29 cellular contexts compared by ENCODE assay signal in genomic region chr17:80458016-80458415, GRCh38. TPM values are rescaled to one million over a fixed set of nuclear protein-coding genes. Genes with fewer than 3 reads are reported as not detected.
"Had no signal": no experiment of that assay in that cellular context is flagged by ENCODE, and none has a peak within 500 bp of the region (broad histone marks: within the 10 kb centered on the region; RNA-seq: fewer than 3 reads in every experiment).

No MANE protein-coding gene starts in this region.

- H3K4me3 Mint-ChIP-seq: activated CD4-positive, alpha-beta memory T cell treated with anti-CD3 and anti-CD28 coated beads, Interleukin-2, amount 10 ng/mL, durations not matched to agents 7 days and 5 days; activated naive CD4-positive, alpha-beta T cell treated with anti-CD3 and anti-CD28 coated beads, Interleukin-2, amount 50 U/mL, for 24 hours; activated T-cell treated with anti-CD3 and anti-CD28 coated beads, Interleukin-2, amount 50 U/mL, for 72 hours; effector memory CD8-positive, alpha-beta T cell; stimulated activated memory B cell treated with anti-CD40 and anti-IgM and Interleukin-4, amounts not matched to agents 10 μg/mL and 1 μg/mL and 100 μg/mL, for 72 hours had no signal

- H3K36me3 ChIP-seq: adrenal gland, ascending aorta, gastrocnemius medialis, left lung, pancreas, right lobe of liver, stomach, suprapubic skin, transverse colon had no signal

- H3K9me3 ChIP-seq: adrenal gland, ascending aorta, gastrocnemius medialis, left lung, pancreas, right lobe of liver, stomach, suprapubic skin, transverse colon had no signal

- H3K9me3 Mint-ChIP-seq: activated CD4-positive, alpha-beta memory T cell treated with anti-CD3 and anti-CD28 coated beads, Interleukin-2, amount 10 ng/mL, durations not matched to agents 7 days and 5 days; activated CD4-positive, alpha-beta T cell treated with anti-CD3 and anti-CD28 coated beads, Interleukin-2, amount 10 ng/mL, durations not matched to agents 24 days and 14 days; activated naive CD4-positive, alpha-beta T cell treated with anti-CD3 and anti-CD28 coated beads, Interleukin-2, amount 50 U/mL, for 24 hours; activated T-cell treated with anti-CD3 and anti-CD28 coated beads, Interleukin-2, amount 50 U/mL, for 72 hours; effector memory CD8-positive, alpha-beta T cell; stimulated activated memory B cell treated with anti-CD40 and anti-IgM and Interleukin-4, amounts not matched to agents 10 μg/mL and 1 μg/mL and 100 μg/mL, for 72 hours; T-helper 2 cell treated with Interferon-gamma antibody and Interleukin-4, amounts not matched to agents 5 μg/mL and 100 μg/mL, for 36 hours had no signal

- DNase-seq: activated effector memory CD4-positive, alpha-beta T cell treated with anti-CD3 and anti-CD28 coated beads, Interleukin-2, amount 50 U/mL, for 16 hours; adrenal gland; central memory CD4-positive, alpha-beta T cell; dorsolateral prefrontal cortex; effector memory CD8-positive, alpha-beta T cell; hippocampal formation; kidney glomerular epithelial cell; naive thymus-derived CD4-positive, alpha-beta T cell; right lobe of liver; small intestine; stimulated activated CD4-positive, alpha-beta T cell treated with anti-CD3 and anti-CD28 coated beads, Interleukin-2, amount 100 ng/mL, for 24 hours; stomach; transverse colon had no signal

- H3K27ac ChIP-seq: adrenal gland, ascending aorta, left lung, pancreas, right lobe of liver, suprapubic skin, VCaP had no signal

- H3K36me3 Mint-ChIP-seq: activated naive CD4-positive, alpha-beta T cell treated with anti-CD3 and anti-CD28 coated beads, Interleukin-2, amount 50 U/mL, for 24 hours; stimulated activated memory B cell treated with anti-CD40 and anti-IgM and Interleukin-4, amounts not matched to agents 10 μg/mL and 1 μg/mL and 100 μg/mL, for 72 hours had no signal

- ATAC-seq: activated CD4-positive, CD25-positive, alpha-beta regulatory T cell treated with anti-CD3 and anti-CD28 coated beads, Interleukin-2, amount 50 U/mL, for 24 hours; activated T-cell treated with anti-CD3 and anti-CD28 coated beads, Interleukin-2, amount 50 U/mL, for 72 hours; effector memory CD8-positive, alpha-beta T cell; esophagus mucosa; gastrocnemius medialis; left lung; naive thymus-derived CD4-positive, alpha-beta T cell; pancreas; right lobe of liver; stimulated activated memory B cell treated with anti-CD40 and anti-IgM and Interleukin-4, amounts not matched to agents 10 μg/mL and 1 μg/mL and 100 μg/mL, for 72 hours had no signal

- H3K27ac Mint-ChIP-seq: activated CD4-positive, alpha-beta memory T cell treated with anti-CD3 and anti-CD28 coated beads, Interleukin-2, amount 10 ng/mL, durations not matched to agents 7 days and 5 days; activated CD4-positive, alpha-beta T cell treated with anti-CD3 and anti-CD28 coated beads, Interleukin-2, amount 10 ng/mL, durations not matched to agents 24 days and 14 days; activated naive CD4-positive, alpha-beta T cell treated with anti-CD3 and anti-CD28 coated beads, Interleukin-2, amount 50 U/mL, for 24 hours; activated T-cell treated with anti-CD3 and anti-CD28 coated beads, Interleukin-2, amount 50 U/mL, for 72 hours; effector memory CD8-positive, alpha-beta T cell; stimulated activated memory B cell treated with anti-CD40 and anti-IgM and Interleukin-4, amounts not matched to agents 10 μg/mL and 1 μg/mL and 100 μg/mL, for 72 hours had no signal

- H3K4me3 ChIP-seq: adrenal gland, ascending aorta, dorsolateral prefrontal cortex, gastrocnemius medialis, left lung, lung, pancreas, right lobe of liver, stomach, suprapubic skin, transverse colon had no signal

- H3K27me3 ChIP-seq: adrenal gland, ascending aorta, dorsolateral prefrontal cortex, gastrocnemius medialis, pancreas, right lobe of liver had no signal

RNA-seq across cellular contexts. Expression of gene NPTX1, which starts 18.4 kb away (rescaled TPM):
- total RNA-seq: ascending aorta, endothelial cell of umbilical vein, esophagus mucosa had no signal
- polyA plus RNA-seq: naive thymus-derived CD4-positive, alpha-beta T cell had no signal
